In genomic region chr13:71861769-71862168, GRCh38 we compare ENCODE assay signal across 13 cellular contexts.
"Had no signal": no experiment of that assay in that cellular context is flagged by ENCODE, and none has a peak within 500 bp of the region (broad histone marks: within the 10 kb centered on the region; RNA-seq: fewer than 3 reads in every experiment).

No MANE protein-coding gene starts in this region.

- H3K4me3 ChIP-seq: cardiac muscle cell, testis had no signal

- H3K27me3 ChIP-seq: testis had no signal

- ATAC-seq: gastrocnemius medialis; naive thymus-derived CD4-positive, alpha-beta T cell; stimulated activated naive CD8-positive, alpha-beta T cell treated with anti-CD3 and anti-CD28 coated beads, Interleukin-15, amount 100 ng/mL, for 72 hours; WTC11 had no signal

- FAIRE-seq: astrocyte, urothelium cell line had no signal

- H3K27ac ChIP-seq: cardiac muscle cell, testis had no signal

- H3K4me1 ChIP-seq: testis had no signal

- H3K36me3 ChIP-seq: cardiac muscle cell, gastrocnemius medialis had no signal

- DNase-seq: activated CD4-positive, alpha-beta T cell treated with anti-CD3 and anti-CD28 coated beads, Interleukin-2, amount 10 ng/mL, durations not matched to agents 7 days and 5 days; activated CD8-positive, alpha-beta memory T cell treated with anti-CD3 and anti-CD28 coated beads for 24 hours; activated naive CD4-positive, alpha-beta T cell treated with anti-CD3 and anti-CD28 coated beads for 36 hours; effector CD8-positive, alpha-beta T cell; gastrocnemius medialis; naive thymus-derived CD4-positive, alpha-beta T cell; stimulated activated CD4-positive, alpha-beta T cell treated with anti-CD3 and anti-CD28 coated beads, Interleukin-4, amount 100 ng/mL, for 4 hours; stimulated activated naive CD8-positive, alpha-beta T cell treated with anti-CD3 and anti-CD28 coated beads, Interleukin-15, amount 100 ng/mL, for 72 hours; testis had no signal

- H3K9me3 ChIP-seq: gastrocnemius medialis, testis had no signal
